ENCODE assay signal across 20 cellular contexts in the genomic region with DNA sequence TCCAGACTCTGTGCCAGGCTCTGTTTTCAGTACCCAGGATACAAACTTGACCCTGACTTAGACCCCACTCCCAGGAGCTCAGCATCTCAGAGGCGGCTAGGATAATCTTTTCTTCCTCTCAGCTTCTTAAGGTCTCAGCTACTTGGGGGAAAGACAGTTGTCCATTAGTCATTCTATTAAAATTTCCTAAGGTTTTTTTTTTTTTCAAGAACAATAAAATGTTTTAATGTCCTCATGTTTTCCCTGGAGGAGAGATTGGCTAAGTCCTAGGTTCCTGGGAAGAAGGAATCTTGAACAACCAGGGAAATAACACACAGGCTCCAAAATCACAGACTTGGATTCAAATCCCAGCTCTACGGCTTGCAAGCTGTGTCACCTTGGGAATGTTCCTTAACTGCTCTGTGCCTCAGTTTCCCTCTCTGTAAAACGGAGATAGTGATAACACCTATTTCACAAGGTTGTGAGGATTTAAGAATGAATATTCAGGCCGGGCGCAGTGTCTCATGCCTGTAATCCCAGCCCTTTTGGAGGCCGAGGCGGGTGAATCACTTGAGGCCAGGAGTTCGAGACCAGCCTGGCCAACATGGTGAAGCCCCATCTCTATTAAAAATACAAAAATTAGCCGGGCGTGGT. TPM values are rescaled to one million over a fixed set of nuclear protein-coding genes. Genes with fewer than 3 reads are reported as not detected.
DNase-seq lines count a peak whose midpoint lies in the region; FAIRE-seq and TF ChIP-seq lines count a peak whose summit lies in the region.
"Had no signal": no experiment of that assay in that cellular context is flagged by ENCODE, and none has a peak within 500 bp of the region (broad histone marks: within the 10 kb centered on the region; RNA-seq: fewer than 3 reads in every experiment).

No MANE protein-coding gene starts in this region.

- BruUV-seq in endothelial cell of umbilical vein (replicated peaks; lab: Mats Ljungman, UMichigan): no TSS peak

- H4K91ac ChIP-seq in trophoblast cell (ENCODE audit: low read depth, low read length): no peak overlapping the region

- H3K4me1 ChIP-seq in endothelial cell of umbilical vein (ENCODE audit: control insufficient read depth, extremely low read depth, insufficient read depth, low read length) (peaks cover 3% of the 10 kb centered on the region), osteoblast (ENCODE audit: insufficient read depth, low read length) (peaks cover 3% of the 10 kb centered on the region), thyroid gland (no peaks in the 10 kb centered on the region), trophoblast cell (ENCODE audit: control insufficient read depth in 1 of 2, insufficient read depth in 2 of 2, low read length in 2 of 2) (no peaks in the 10 kb centered on the region)
- H3K4me1 ChIP-seq: foreskin keratinocyte, prostate gland had no signal

- no peaks in the 10 kb centered on the region for H3K79me1 ChIP-seq in trophoblast cell (ENCODE audit: low read length)

- CTCF ChIA-PET in BJ (lab: Yijun Ruan, JAX): interaction anchor here (0.9 to 18.0 kb wide), 6 partner anchors 8 to 184 kb away, joined by 3 to 308 read pairs (median 7); no protein-coding TSS in a partner anchor
- CTCF ChIA-PET in endothelial cell of umbilical vein (lab: Charles Lee): interaction anchor here (0.8 to 17.8 kb wide), 11 partner anchors 8 to 183 kb away, joined by 3 to 292 read pairs (median 3); no protein-coding TSS in a partner anchor

- H4K20me1 ChIP-seq in endothelial cell of umbilical vein (replicated peaks; ENCODE audit: control insufficient read depth, extremely low read depth, insufficient read depth, low read length): no peaks in the 10 kb centered on the region
- H4K20me1 ChIP-seq in osteoblast (ENCODE audit: insufficient read depth, low read length): no peaks in the 10 kb centered on the region

- no peak for TF ChIP-seq POLR2A in endothelial cell of umbilical vein (IDR thresholded peaks at IDR 0.05; ENCODE audit: low read depth, low read length)
- no peak for TF ChIP-seq POLR2A in thyroid gland (IDR thresholded peaks at IDR 0.05)

- POLR2A ChIA-PET in BJ (lab: Charles Lee) (interaction anchor here (0.7 to 1.1 kb wide), 3 partner anchors 10 to 161 kb away, joined by 3 to 4 read pairs (median 4); no protein-coding TSS in a partner anchor), endothelial cell of umbilical vein (lab: Charles Lee) (interaction anchor here (0.7 to 1.0 kb wide), 2 partner anchors 13 to 62 kb away, joined by 6 read pairs; no protein-coding TSS in a partner anchor)

- dilution Hi-C loops in endothelial cell of umbilical vein (cut with MboI; ENCODE audit: extremely low pct_ligation_motif_present, low sequenced_read_pairs): no loop called here

- H3K23ac ChIP-seq in trophoblast cell (ENCODE audit: low read length): no peak overlapping the region

- H3K9ac ChIP-seq in endothelial cell of umbilical vein (replicated peaks; ENCODE audit: extremely low read depth, insufficient read depth, low read length): no peak overlapping the region
- no peak overlapping the region for H3K9ac ChIP-seq in trophoblast cell (ENCODE audit: low read length)

- DNase-seq in BJ (ENCODE audit: low read depth) (peak; percentile 31), M059J (ENCODE audit: low read depth) (peak; percentile 32), endothelial cell of umbilical vein (ENCODE audit: low read depth, low spot score) (no peak), osteoblast (ENCODE audit: insufficient read length, low spot score, missing footprints) (peak; percentile 82), thyroid gland (no peak), trophoblast cell (no peak), germinal center (ENCODE audit: low spot score) (no peak), HUDEP-2 (lab: John Stamatoyannopoulos, UW; ENCODE audit: unreplicated experiment in 76 of 76) (no peak)
- DNase-seq: activated CD4-positive, alpha-beta T cell treated with anti-CD3 and anti-CD28 coated beads for 48 hours; activated naive CD4-positive, alpha-beta T cell; CD8-positive, alpha-beta T cell; foreskin keratinocyte; naive B cell; NCI-H1436; NCI-H526; SHP77 treated with DMSO at 0.1 percent for 48 hours; T-cell had no signal

- no peaks in the 10 kb centered on the region for H3K9me1 ChIP-seq in endothelial cell of umbilical vein (replicated peaks; ENCODE audit: control insufficient read depth, extremely low read depth, insufficient read depth, low read length)

- H4K8ac ChIP-seq in trophoblast cell (ENCODE audit: low read depth, low read length): no peak overlapping the region

- TF ChIP-seq CTCF in BJ (IDR thresholded peaks at IDR 0.05; ENCODE audit: insufficient read depth, low read depth, low read length): no peak
- no peak for TF ChIP-seq CTCF in endothelial cell of umbilical vein (IDR thresholded peaks at IDR 0.05; ENCODE audit: extremely low read depth in 1 of 2, insufficient read depth in 1 of 2, low read depth in 1 of 2, low read length in 2 of 2)
- no peak for TF ChIP-seq CTCF in osteoblast (IDR thresholded peaks at IDR 0.05; ENCODE audit: extremely low read depth, low read depth, low read length)
- no peak for TF ChIP-seq CTCF in thyroid gland (IDR thresholded peaks at IDR 0.05)

- H3K27me3 ChIP-seq in BJ (ENCODE audit: control insufficient read depth, insufficient read depth, low read length): no peaks in the 10 kb centered on the region; the same call in 1 of the 2 replicates
- no peaks in the 10 kb centered on the region for H3K27me3 ChIP-seq in endothelial cell of umbilical vein (ENCODE audit: control insufficient read depth in 2 of 2, insufficient read depth in 2 of 2, low read length in 2 of 2)
- H3K27me3 ChIP-seq in osteoblast (ENCODE audit: insufficient read depth, low read length): peaks cover 19% of the 10 kb centered on the region
- H3K27me3 ChIP-seq in thyroid gland: no peaks in the 10 kb centered on the region
- H3K27me3 ChIP-seq in trophoblast cell (ENCODE audit: insufficient read depth, low read length): no peaks in the 10 kb centered on the region

- H4K12ac ChIP-seq in trophoblast cell (ENCODE audit: low read depth, low read length): no peak overlapping the region

- H3K27ac ChIP-seq in endothelial cell of umbilical vein (ENCODE audit: insufficient read depth, low read depth, low read length) (no peak overlapping the region), osteoblast (ENCODE audit: low read depth, low read length) (no peak overlapping the region), thyroid gland (no peak overlapping the region), trophoblast cell (ENCODE audit: low read depth, low read length) (no peak overlapping the region)
- H3K27ac ChIP-seq: foreskin keratinocyte, prostate gland had no signal

- H3K4me3 ChIP-seq in BJ (ENCODE audit: low read depth, low read length) (no peak overlapping the region), endothelial cell of umbilical vein (replicated peaks in 1 of 3; ENCODE audit: insufficient read depth in 1 of 3, low read depth in 1 of 3, low read length in 3 of 3) (no peak overlapping the region), osteoblast (ENCODE audit: insufficient read depth, low read length) (no peak overlapping the region), thyroid gland (replicated peaks in 1 of 3) (no peak overlapping the region), trophoblast cell (ENCODE audit: low read depth, low read length) (no peak overlapping the region)
- H3K4me3 ChIP-seq: prostate gland, smooth muscle cell had no signal

- no peak overlapping the region for H2BK5ac ChIP-seq in trophoblast cell (ENCODE audit: low read depth, low read length, poor library complexity)

- 91 to 95% methylated on average over 10 of the region's 10 CpGs for WGBS in thyroid gland, 2 donors
- WGBS in trophoblast cell (ENCODE audit: extremely low coverage, insufficient coverage, insufficient read length): no CpG with 5 or more reads among the region's 10 CpGs

- intact Hi-C loops in endothelial cell of umbilical vein (cut with micrococcal nuclease): no loop called here
- intact Hi-C loops in thyroid gland (cut with DNase I): loop anchor here (10.0 kb wide), 1 partner anchor 117 kb away; no protein-coding TSS in a partner anchor

- H2BK12ac ChIP-seq in trophoblast cell (ENCODE audit: low read length): no peak overlapping the region

- no peaks in the 10 kb centered on the region for H3K9me3 ChIP-seq in endothelial cell of umbilical vein (replicated peaks; ENCODE audit: control insufficient read depth, insufficient read depth, low read length)
- H3K9me3 ChIP-seq in osteoblast (ENCODE audit: low read depth, low read length): no peaks in the 10 kb centered on the region
- no peaks in the 10 kb centered on the region for H3K9me3 ChIP-seq in thyroid gland
- peaks cover 7% of the 10 kb centered on the region for H3K9me3 ChIP-seq in trophoblast cell (ENCODE audit: insufficient read depth, low read depth, low read length)
- H3K9me3 ChIP-seq: prostate gland had no signal

- no peak overlapping the region for H3K14ac ChIP-seq in trophoblast cell (ENCODE audit: low read length)

- peak; percentile 44 for FAIRE-seq in endothelial cell of umbilical vein (lab: Jason Lieb, UNC)
- FAIRE-seq: endometrium had no signal

- no peak overlapping the region for H3K4me2 ChIP-seq in endothelial cell of umbilical vein (ENCODE audit: insufficient read depth, low read length)
- no peak overlapping the region for H3K4me2 ChIP-seq in osteoblast (ENCODE audit: insufficient read depth, low read length)
- no peak overlapping the region for H3K4me2 ChIP-seq in trophoblast cell (ENCODE audit: low read length)
- H3K4me2 ChIP-seq: smooth muscle cell had no signal

- no peak overlapping the region for H2AK5ac ChIP-seq in trophoblast cell (ENCODE audit: low read length)

- H2AFZ ChIP-seq in endothelial cell of umbilical vein (ENCODE audit: low read depth, low read length): no peak overlapping the region
- no peak overlapping the region for H2AFZ ChIP-seq in osteoblast (ENCODE audit: low read length)
- H2AFZ ChIP-seq in trophoblast cell (ENCODE audit: insufficient read depth, low read length, poor library complexity): no peak overlapping the region

- no peak overlapping the region for H3K18ac ChIP-seq in trophoblast cell (ENCODE audit: low read length)

- H3K79me2 ChIP-seq in endothelial cell of umbilical vein (ENCODE audit: control insufficient read depth, insufficient read depth, low read length): no peaks in the 10 kb centered on the region
- no peaks in the 10 kb centered on the region for H3K79me2 ChIP-seq in osteoblast (ENCODE audit: insufficient read depth, low read length)
- no peaks in the 10 kb centered on the region for H3K79me2 ChIP-seq in trophoblast cell (ENCODE audit: control insufficient read depth, insufficient read depth, low read length, poor library complexity)

- no peak overlapping the region for H2BK120ac ChIP-seq in trophoblast cell (ENCODE audit: insufficient read depth, low read length, poor library complexity)

- no peaks in the 10 kb centered on the region for H3K36me3 ChIP-seq in BJ (ENCODE audit: control insufficient read depth, insufficient read depth, low read length)
- H3K36me3 ChIP-seq in endothelial cell of umbilical vein (ENCODE audit: control insufficient read depth in 2 of 2, extremely low read depth in 1 of 2, insufficient read depth in 2 of 2, low read length in 2 of 2): no peaks in the 10 kb centered on the region
- H3K36me3 ChIP-seq in osteoblast (ENCODE audit: insufficient read depth, low read length): no peaks in the 10 kb centered on the region
- no peaks in the 10 kb centered on the region for H3K36me3 ChIP-seq in thyroid gland
- no peaks in the 10 kb centered on the region for H3K36me3 ChIP-seq in trophoblast cell (ENCODE audit: control insufficient read depth in 1 of 2, insufficient read depth in 2 of 2, low read length in 2 of 2)
- H3K36me3 ChIP-seq: prostate gland had no signal

- H3K4ac ChIP-seq in trophoblast cell (ENCODE audit: low read depth, low read length): no peak overlapping the region

RNA-seq across cellular contexts. Expression of a gene that starts 33.0 kb away (rescaled TPM):
- polyA plus RNA-seq in BJ (2011; rRNA removed) (0.45 and 0.83 TPM in 2 replicates), endothelial cell of umbilical vein (0.13 and 0.17 TPM in 2 replicates)
- polyA minus RNA-seq in BJ (2011; rRNA and poly(A)+ RNA removed): 0.90 and 0.98 TPM in 2 replicates
- 0.12 and 1.2 TPM in 2 replicates for total RNA-seq in M059J (2014; rRNA removed; shearing (Covaris generic))
- total RNA-seq in endothelial cell of umbilical vein (0.32 and 1.2 TPM in 2 replicates), osteoblast (0.29 and 0.72 TPM in 2 replicates), thyroid gland (10 to 100 TPM; 13.6 to 22.4 (median 16.9) TPM)
- polyA plus RNA-seq in endothelial cell of umbilical vein (2011; cell fraction: cytosol; rRNA removed): 0.15 and 0.20 TPM in 2 replicates
- polyA plus RNA-seq in endothelial cell of umbilical vein (2011; cell fraction: nucleus; rRNA removed): 0.28 and 0.87 TPM in 2 replicates
- polyA plus RNA-seq in endothelial cell of umbilical vein (2012): 0.13 and 0.14 TPM in 2 replicates
- 0.04 TPM in 1 of 2 replicates, not detected in the other for polyA minus RNA-seq in endothelial cell of umbilical vein
- polyA minus RNA-seq in endothelial cell of umbilical vein (2011; cell fraction: cytosol; rRNA and poly(A)+ RNA removed): 6.6 TPM
- 0.53 and 0.67 TPM in 2 replicates for polyA minus RNA-seq in endothelial cell of umbilical vein (2011; cell fraction: nucleus; rRNA and poly(A)+ RNA removed)
- polyA plus RNA-seq in trophoblast cell (2013): 22.8 and 24.6 TPM in 2 replicates

Comparison
In these comparisons a context has a peak if more than half of its experiments do, and no peak if none do; other contexts are left out.
1. DNase-seq: peak in BJ (single experiment), M059J (single experiment) and osteoblast (single experiment); none in endothelial cell of umbilical vein (single experiment), thyroid gland (0 of 2), trophoblast cell (0 of 2), germinal center (single experiment) and HUDEP-2 (0 of 76).